Comparison of ENCODE assay signal across 13 cellular contexts in the genomic region with DNA sequence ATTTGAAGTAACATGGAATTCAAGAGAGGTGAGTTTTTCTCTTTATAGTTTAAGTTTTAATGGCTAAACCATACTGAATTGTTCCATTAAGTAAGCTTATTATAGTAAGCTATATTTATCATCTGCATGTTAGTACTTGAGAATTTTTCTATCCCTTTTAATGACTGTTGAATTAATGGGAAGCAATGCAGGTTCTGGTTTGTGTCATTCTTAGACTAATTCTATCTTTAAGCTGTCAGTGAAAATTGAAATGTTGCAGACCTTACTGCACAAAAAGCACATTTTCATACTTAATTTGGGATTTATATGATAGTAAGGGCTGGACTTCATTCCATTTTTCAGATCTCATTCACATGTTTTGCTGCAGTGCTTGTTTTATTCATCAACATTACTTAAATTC.
"Had no signal": no experiment of that assay in that cellular context is flagged by ENCODE, and none has a peak within 500 bp of the region (broad histone marks: within the 10 kb centered on the region; RNA-seq: fewer than 3 reads in every experiment).

No MANE protein-coding gene starts in this region.

- H3K27ac Mint-ChIP-seq: endodermal cell, naive B cell had no signal

- H3K4me1 ChIP-seq: pancreas, spleen, upper lobe of right lung had no signal

- H3K27me3 ChIP-seq: adrenal gland, dorsolateral prefrontal cortex, pancreas, spleen, upper lobe of right lung had no signal

- H3K27ac ChIP-seq: adrenal gland, dorsolateral prefrontal cortex, pancreas, spleen, thoracic aorta, upper lobe of right lung had no signal

- H3K27me3 Mint-ChIP-seq: naive B cell had no signal

- H3K4me3 ChIP-seq: adrenal gland, dorsolateral prefrontal cortex, pancreas, spleen, thoracic aorta, upper lobe of right lung had no signal

- ATAC-seq: pancreas, sciatic nerve, upper lobe of right lung had no signal

- H3K9me3 ChIP-seq: adrenal gland, pancreas, spleen, thoracic aorta, upper lobe of right lung had no signal

- H3K9me3 Mint-ChIP-seq: endodermal cell, naive B cell had no signal

- DNase-seq: activated CD4-positive, alpha-beta T cell treated with anti-CD3 and anti-CD28 coated beads, Interleukin-2, amount 50 U/mL, for 48 hours; activated effector memory CD4-positive, alpha-beta T cell treated with anti-CD3 and anti-CD28 coated beads, Interleukin-2, amount 50 U/mL, for 16 hours; adrenal gland; dorsolateral prefrontal cortex; endodermal cell; erythroblast; naive B cell; pancreas; spleen; T-helper 9 cell; upper lobe of right lung had no signal

- H3K4me3 Mint-ChIP-seq: endodermal cell, naive B cell had no signal
